13 cellular contexts compared by ENCODE assay signal in the genomic region with DNA sequence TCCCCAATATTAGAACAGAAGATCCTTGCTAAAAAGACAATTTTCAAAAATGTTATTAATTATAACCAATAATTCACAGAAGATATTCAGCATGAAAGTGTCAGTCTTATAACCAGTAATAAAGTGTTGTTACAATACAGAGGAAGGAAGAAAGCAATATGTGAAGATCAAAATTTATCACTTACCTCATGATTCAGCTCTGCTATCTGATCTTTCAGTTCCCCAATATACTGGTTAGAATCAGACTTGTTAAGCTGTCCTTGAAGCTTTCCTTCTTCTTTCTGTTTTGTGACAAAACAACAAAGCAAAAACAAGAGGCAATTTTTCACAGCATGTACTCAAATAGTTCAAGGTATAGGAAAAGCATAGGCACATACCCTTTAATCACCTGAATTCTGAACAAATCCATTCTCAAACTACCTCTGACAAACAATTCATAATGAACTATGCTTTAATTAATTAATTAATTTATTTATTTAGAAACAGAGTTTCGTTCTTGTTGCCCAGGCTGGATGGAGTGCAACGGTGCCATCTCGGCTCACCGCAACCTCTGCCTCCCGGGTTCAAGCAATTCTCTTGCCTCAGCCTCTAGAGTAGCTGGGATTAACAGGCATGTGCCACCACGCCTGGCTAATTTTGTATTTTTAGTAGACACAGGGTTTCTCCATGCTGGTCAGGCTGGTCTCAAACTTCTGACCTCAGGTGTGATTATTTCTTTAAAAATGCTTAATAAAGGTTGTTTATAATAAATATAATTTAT.
DNase-seq lines count a peak whose midpoint lies in the region; ATAC-seq and TF ChIP-seq lines count a peak whose summit lies in the region.
"Had no signal": no experiment of that assay in that cellular context is flagged by ENCODE, and none has a peak within 500 bp of the region (broad histone marks: within the 10 kb centered on the region; RNA-seq: fewer than 3 reads in every experiment).

No MANE protein-coding gene starts in this region.

- DNase-seq in GM12864 (ENCODE audit: low read depth) (peak; percentile 35), NB4 (ENCODE audit: low read depth) (peak; percentile 59), mesenteric fat pad (ENCODE audit: low spot score) (no peak), Kasumi-1 (lab: John Stamatoyannopoulos, UW) (no peak), retina (no peak)
- no peak for DNase-seq in central memory CD4-positive, alpha-beta T cell
- DNase-seq: CD8-positive, alpha-beta T cell; H7; NCI-H1417 had no signal

- TF ChIP-seq POLR2A in NB4 (IDR thresholded peaks at IDR 0.05; ENCODE audit: extremely low read depth, insufficient read length) = no peak

- TF ChIP-seq CTCF in GM12864 (IDR thresholded peaks at IDR 0.05; ENCODE audit: low read depth, low read length, missing control alignments) = no peak
- TF ChIP-seq CTCF in NB4 (IDR thresholded peaks at IDR 0.05; ENCODE audit: low read depth, low read length) = no peak

- no peak overlapping the region for H3K4me3 ChIP-seq in GM12864 (ENCODE audit: low read depth, low read length)
- no peak overlapping the region for H3K4me3 ChIP-seq in NB4 (ENCODE audit: low read depth, low read length)
- H3K4me3 ChIP-seq: hepatocyte had no signal

- ATAC-seq in GM19324 (IDR thresholded peaks at IDR 0.05; ENCODE audit: low FRiP score, unreplicated experiment) = peak; percentile 91
- ATAC-seq in HG02885 (IDR thresholded peaks at IDR 0.05; ENCODE audit: poor library complexity, unreplicated experiment) = peak; percentile 97
- ATAC-seq: CD8-positive, alpha-beta T cell; Right ventricle myocardium inferior had no signal

Comparison
In these comparisons a context has a peak if more than half of its experiments do, and no peak if none do; other contexts are left out.
1. DNase-seq: peak in GM12864 (single experiment) and NB4 (single experiment); none in mesenteric fat pad (single experiment), Kasumi-1 (0 of 2), retina (single experiment) and central memory CD4-positive, alpha-beta T cell (single experiment).